ENCODE assay signal across 25 cellular contexts in the genomic region with DNA sequence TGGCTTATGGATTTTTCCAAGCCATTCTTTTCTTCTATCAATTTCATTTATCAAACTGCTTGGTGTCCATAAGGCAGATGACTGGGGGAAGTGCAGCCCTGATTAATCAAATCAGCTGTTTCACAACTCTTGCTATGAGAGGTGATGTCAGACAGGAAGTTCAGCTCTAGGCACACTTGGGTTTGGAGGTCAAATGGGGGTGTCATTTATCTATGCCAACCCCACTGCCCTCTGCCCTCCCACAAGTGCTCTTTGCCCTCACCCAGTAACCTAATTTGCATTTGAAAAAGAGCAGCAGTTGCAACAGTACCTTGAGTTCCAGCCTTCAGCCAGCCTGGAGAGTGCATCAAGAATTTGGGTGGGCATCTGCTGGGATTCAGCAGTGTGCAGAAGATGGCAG.
"Had no signal": no experiment of that assay in that cellular context is flagged by ENCODE, and none has a peak within 500 bp of the region (broad histone marks: within the 10 kb centered on the region; RNA-seq: fewer than 3 reads in every experiment).

No MANE protein-coding gene starts in this region.

- H3K4me3 Mint-ChIP-seq: effector memory CD8-positive, alpha-beta T cell; natural killer cell; stimulated activated memory B cell treated with anti-CD40 and anti-IgM and Interleukin-4, amounts not matched to agents 10 μg/mL and 1 μg/mL and 100 μg/mL, for 72 hours had no signal

- H3K36me3 Mint-ChIP-seq: natural killer cell; stimulated activated memory B cell treated with anti-CD40 and anti-IgM and Interleukin-4, amounts not matched to agents 10 μg/mL and 1 μg/mL and 100 μg/mL, for 72 hours had no signal

- H3K9me3 ChIP-seq: left ventricle myocardium inferior, lower lobe of right lung, psoas muscle, spleen, testis, tibial artery, upper lobe of left lung had no signal

- H3K9me3 Mint-ChIP-seq: effector memory CD8-positive, alpha-beta T cell; natural killer cell; stimulated activated memory B cell treated with anti-CD40 and anti-IgM and Interleukin-4, amounts not matched to agents 10 μg/mL and 1 μg/mL and 100 μg/mL, for 72 hours had no signal

- H3K79me2 ChIP-seq: hepatocyte had no signal

- ATAC-seq: effector memory CD8-positive, alpha-beta T cell; left cardiac atrium; lower lobe of right lung; natural killer cell; psoas muscle; right cardiac atrium; stimulated activated memory B cell treated with anti-CD40 and anti-IgM and Interleukin-4, amounts not matched to agents 10 μg/mL and 1 μg/mL and 100 μg/mL, for 72 hours; stimulated activated naive CD8-positive, alpha-beta T cell treated with anti-CD3 and anti-CD28 coated beads, Interleukin-15, Interleukin-2, amounts not matched to agents 100 U/mL and 50 U/mL, for 24 hours had no signal

- H3K27me3 ChIP-seq: hepatocyte, upper lobe of left lung had no signal

- H2AFZ ChIP-seq: hepatocyte had no signal

- H3K36me3 ChIP-seq: left ventricle myocardium inferior, lower lobe of right lung, spleen, tibial artery, upper lobe of left lung had no signal

- DNase-seq: central memory CD4-positive, alpha-beta T cell; dermis blood vessel endothelial cell; effector memory CD8-positive, alpha-beta T cell; head of caudate nucleus; left cardiac atrium; left ventricle myocardium inferior; lower lobe of right lung; natural killer cell; nucleus accumbens; posterior cingulate gyrus; psoas muscle; right cardiac atrium; spleen; stimulated activated CD4-positive, alpha-beta T cell treated with anti-CD3 and anti-CD28 coated beads, Interleukin-4, amount 100 ng/mL, for 4 hours; stimulated activated naive CD8-positive, alpha-beta T cell treated with anti-CD3 and anti-CD28 coated beads, Interleukin-15, Interleukin-2, amounts not matched to agents 100 U/mL and 50 U/mL, for 24 hours; substantia nigra; testis; tibial artery; upper lobe of left lung had no signal

- H3K4me2 ChIP-seq: hepatocyte had no signal

- FAIRE-seq: frontal cortex, islet of Langerhans had no signal

- H3K4me3 ChIP-seq: coronary artery, hepatocyte, left ventricle myocardium inferior, lower lobe of right lung, psoas muscle, skin epidermis, spleen, testis, tibial artery, upper lobe of left lung had no signal

- H3K4me1 Mint-ChIP-seq: natural killer cell; stimulated activated memory B cell treated with anti-CD40 and anti-IgM and Interleukin-4, amounts not matched to agents 10 μg/mL and 1 μg/mL and 100 μg/mL, for 72 hours had no signal

- H3K27ac Mint-ChIP-seq: effector memory CD8-positive, alpha-beta T cell; natural killer cell; stimulated activated memory B cell treated with anti-CD40 and anti-IgM and Interleukin-4, amounts not matched to agents 10 μg/mL and 1 μg/mL and 100 μg/mL, for 72 hours had no signal

- H3K27me3 Mint-ChIP-seq: effector memory CD8-positive, alpha-beta T cell had no signal

- H3K27ac ChIP-seq: coronary artery, hepatocyte, left ventricle myocardium inferior, lower lobe of right lung, psoas muscle, skin epidermis, spleen, testis, tibial artery, upper lobe of left lung had no signal

- H3K4me1 ChIP-seq: left ventricle myocardium inferior, lower lobe of right lung, psoas muscle, spleen, testis, upper lobe of left lung had no signal
